In the genomic region with DNA sequence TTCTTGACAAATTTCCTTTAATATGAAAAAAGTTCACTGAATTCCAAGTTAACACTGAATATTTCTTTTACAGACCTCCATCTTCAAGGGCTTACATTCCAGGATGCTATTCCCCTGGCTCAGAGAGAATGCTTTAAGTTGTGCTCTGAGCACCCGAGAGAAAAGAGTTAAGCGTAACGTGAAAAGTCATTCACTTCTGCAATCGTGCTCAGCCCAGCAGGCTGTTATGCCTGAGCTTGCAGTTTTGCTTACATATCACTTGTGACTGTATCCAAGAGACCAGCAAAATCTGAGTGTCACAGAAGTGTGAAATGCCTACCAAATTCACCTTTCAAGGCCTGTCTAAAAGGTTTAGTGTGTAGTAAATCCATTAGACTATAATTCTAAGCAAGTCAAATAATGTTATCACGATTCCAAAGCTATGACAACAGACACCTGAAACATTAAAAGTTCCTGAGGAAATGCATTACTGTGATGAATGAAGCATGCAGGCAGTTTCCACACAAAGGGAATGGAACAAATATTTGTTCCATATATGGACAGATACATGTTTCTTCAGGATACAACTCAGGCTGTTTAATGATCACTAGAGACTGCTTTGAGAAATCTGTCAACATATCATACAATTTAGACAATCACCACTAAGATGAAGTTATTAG, we compare ENCODE assay signal across 8 cellular contexts. TPM values are rescaled to one million over a fixed set of nuclear protein-coding genes. Genes with fewer than 3 reads are reported as not detected.
DNase-seq lines count a peak whose midpoint lies in the region; ATAC-seq and TF ChIP-seq lines count a peak whose summit lies in the region.

No MANE protein-coding gene starts in this region.

- H3K27ac Mint-ChIP-seq in activated naive CD8-positive, alpha-beta T cell treated with anti-CD3 and anti-CD28 coated beads, Interleukin-2, amount 50 U/mL, for 24 hours = peak overlapping the region; percentile 55

- H3K27ac ChIP-seq in GM23248 = peak overlapping the region; percentile 67
- peak overlapping the region; percentile 85 for H3K27ac ChIP-seq in left ventricle myocardium inferior (replicated peaks)
- H3K27ac ChIP-seq in gastrocnemius medialis = peak overlapping the region; percentile 66 to 82 (median 72)

- TF ChIP-seq POLR2A in gastrocnemius medialis (IDR thresholded peaks at IDR 0.05) = no peak
- no peak for TF ChIP-seq POLR2A in lower leg skin (IDR thresholded peaks at IDR 0.05)

- in situ Hi-C loops in GM23248 (cut with MboI) (no loop called here), gastrocnemius medialis (cut with MboI; ENCODE audit: low sequenced_read_pairs in 4 of 4) (no loop called here)

- peaks cover 100% of the 10 kb centered on the region for H3K79me2 ChIP-seq in GM23248 (ENCODE audit: insufficient read depth)

- peaks cover 36% of the 10 kb centered on the region for H3K4me1 Mint-ChIP-seq in activated naive CD8-positive, alpha-beta T cell treated with anti-CD3 and anti-CD28 coated beads, Interleukin-2, amount 50 U/mL, for 24 hours

- H3F3A ChIP-seq in GM23248 (ENCODE audit: insufficient read depth) = peaks cover 90% of the 10 kb centered on the region

- DNase-seq in GM23248 = peak; percentile 78
- DNase-seq in activated naive CD8-positive, alpha-beta T cell treated with anti-CD3 and anti-CD28 coated beads, Interleukin-2, amount 50 U/mL, for 24 hours = no peak
- no peak for DNase-seq in left ventricle myocardium inferior
- no peak for DNase-seq in gastrocnemius medialis
- no peak for DNase-seq in mesenteric fat pad (ENCODE audit: low spot score)
- DNase-seq in ureter (ENCODE audit: low spot score) = no peak
- no peak for DNase-seq in NCI-H446 (lab: John Stamatoyannopoulos, UW)
- no peak for DNase-seq in lower leg skin (ENCODE audit: low spot score in 2 of 2)

- H3K4me3 Mint-ChIP-seq in activated naive CD8-positive, alpha-beta T cell treated with anti-CD3 and anti-CD28 coated beads, Interleukin-2, amount 50 U/mL, for 24 hours = no peak overlapping the region

- no peaks in the 10 kb centered on the region for H3K27me3 Mint-ChIP-seq in activated naive CD8-positive, alpha-beta T cell treated with anti-CD3 and anti-CD28 coated beads, Interleukin-2, amount 50 U/mL, for 24 hours

- H2AFZ ChIP-seq in GM23248 = no peak overlapping the region

- H3K4me1 ChIP-seq in GM23248 (ENCODE audit: insufficient read depth) = peaks cover 82% of the 10 kb centered on the region
- peaks cover 87% of the 10 kb centered on the region for H3K4me1 ChIP-seq in left ventricle myocardium inferior
- H3K4me1 ChIP-seq in gastrocnemius medialis = peaks cover 54 to 55% of the 10 kb centered on the region in 2 donors

- peaks cover 67% of the 10 kb centered on the region for H4K20me1 ChIP-seq in GM23248 (ENCODE audit: insufficient read depth)

- H3K27me3 ChIP-seq in GM23248 (replicated peaks; ENCODE audit: insufficient read depth) = no peaks in the 10 kb centered on the region
- H3K27me3 ChIP-seq in left ventricle myocardium inferior (ENCODE audit: low read depth) = no peaks in the 10 kb centered on the region
- H3K27me3 ChIP-seq in gastrocnemius medialis = no peaks in the 10 kb centered on the region

- intact Hi-C loops in left ventricle myocardium inferior (cut with micrococcal nuclease) = no loop called here
- intact Hi-C loops in gastrocnemius medialis (cut with DNase I; ENCODE audit: low total_unique reads) = loop anchor here (5.0 kb wide), 1 partner anchor 69 kb away; no protein-coding TSS in a partner anchor
- intact Hi-C loops in lower leg skin (cut with DNase I; ENCODE audit: low total_unique reads) = no loop called here

- ATAC-seq in activated naive CD8-positive, alpha-beta T cell treated with anti-CD3 and anti-CD28 coated beads, Interleukin-2, amount 50 U/mL, for 24 hours = no peak
- ATAC-seq in gastrocnemius medialis = peak; percentile 41 to 57

- H3K36me3 Mint-ChIP-seq in activated naive CD8-positive, alpha-beta T cell treated with anti-CD3 and anti-CD28 coated beads, Interleukin-2, amount 50 U/mL, for 24 hours (ENCODE audit: low read depth) = peaks cover 14% of the 10 kb centered on the region

- TF ChIP-seq CTCF in left ventricle myocardium inferior (IDR thresholded peaks at IDR 0.05; ENCODE audit: borderline replicate concordance) = no peak
- no peak for TF ChIP-seq CTCF in gastrocnemius medialis (IDR thresholded peaks at IDR 0.05 in 4 of 5, conservative IDR thresholded peaks at IDR 0.05 in 1 of 5)
- TF ChIP-seq CTCF in lower leg skin (IDR thresholded peaks at IDR 0.05) = no peak

- WGBS in GM23248 (ENCODE audit: low coverage in 1 of 2, low lambda C conversion rate in 2 of 2, missing lambda C conversion rate in 2 of 2), 2 experiments = 4 to 8% methylated on average over 5 of the region's 5 CpGs
- WGBS in lower leg skin, 2 donors = 11 to 13% methylated on average over 5 of the region's 5 CpGs

- H3K4me2 ChIP-seq in GM23248 (ENCODE audit: unreplicated experiment) = peak overlapping the region; percentile 64

- no peaks in the 10 kb centered on the region for H3K9me2 ChIP-seq in GM23248 (ENCODE audit: insufficient read depth)

- H3K4me3 ChIP-seq in GM23248 = peak overlapping the region; percentile 30
- peak overlapping the region; percentile 51 for H3K4me3 ChIP-seq in left ventricle myocardium inferior
- peak overlapping the region; percentile 22 to 42 (median 32) for H3K4me3 ChIP-seq in gastrocnemius medialis
- no peak overlapping the region for H3K4me3 ChIP-seq in lower leg skin (ENCODE audit: low read depth, poor library complexity, severe bottlenecking)

- H3K9me3 ChIP-seq in GM23248 (ENCODE audit: low read depth) = no peaks in the 10 kb centered on the region
- H3K9me3 ChIP-seq in left ventricle myocardium inferior (replicated peaks) = no peaks in the 10 kb centered on the region
- H3K9me3 ChIP-seq in gastrocnemius medialis = no peaks in the 10 kb centered on the region

- H3K9me3 Mint-ChIP-seq in activated naive CD8-positive, alpha-beta T cell treated with anti-CD3 and anti-CD28 coated beads, Interleukin-2, amount 50 U/mL, for 24 hours = no peaks in the 10 kb centered on the region

- peak overlapping the region; percentile 15 for H3K9ac ChIP-seq in GM23248

- H3K36me3 ChIP-seq in GM23248 (ENCODE audit: low read depth) = peaks cover 42% of the 10 kb centered on the region
- H3K36me3 ChIP-seq in left ventricle myocardium inferior = peaks cover 20% of the 10 kb centered on the region
- H3K36me3 ChIP-seq in gastrocnemius medialis = peaks cover 0 to 25% of the 10 kb centered on the region in 2 donors

RNA-seq across cellular contexts. Expression of a gene that starts 20.1 kb away (rescaled TPM):
- total RNA-seq in GM23248 (2014; rRNA removed; shearing (Covaris generic)) = 5,235 and 7,382 TPM in 2 replicates
- polyA plus RNA-seq in GM23248 (2016; fragmentation: Nextera tagmentation; extraction: Ambion mirVana) = 3,297 and 3,318 TPM in 2 replicates
- total RNA-seq in left ventricle myocardium inferior (542 TPM), gastrocnemius medialis (100 to 1,000 TPM; 242 to 379 (median 368) TPM), mesenteric fat pad (601 TPM), ureter (349 TPM), lower leg skin (100 to 1,000 TPM; 159 to 216 (median 209) TPM)
